Comparison of ENCODE assay signal across 1 cellular context in the genomic region with DNA sequence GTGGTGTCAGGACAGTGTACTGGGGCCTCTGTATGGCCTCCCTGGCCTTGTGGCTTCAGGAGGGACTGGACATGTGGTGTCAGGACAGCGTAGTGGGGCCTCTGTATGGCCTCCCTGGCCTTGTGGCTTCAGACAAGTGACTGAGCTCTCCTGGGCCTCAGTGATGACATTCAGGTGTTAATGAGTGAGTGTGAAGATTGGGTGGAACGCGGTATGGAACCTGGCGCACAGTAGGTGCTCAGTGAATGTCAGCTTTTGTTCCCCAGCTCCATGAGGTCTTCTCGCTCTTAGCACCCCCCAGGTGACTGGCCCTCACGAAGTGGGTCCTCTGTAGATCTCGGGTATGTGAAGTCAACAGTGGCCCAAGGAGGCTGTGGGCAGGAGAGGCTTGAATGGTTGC.
TF ChIP-seq lines count a peak whose summit lies in the region.

No MANE protein-coding gene starts in this region.

TF ChIP-seq in GM23338, 12 proteins besides CTCF, POLR2A, EP300 and RAD21 (continued from another document):
- TF ChIP-seq, protein P1, sequence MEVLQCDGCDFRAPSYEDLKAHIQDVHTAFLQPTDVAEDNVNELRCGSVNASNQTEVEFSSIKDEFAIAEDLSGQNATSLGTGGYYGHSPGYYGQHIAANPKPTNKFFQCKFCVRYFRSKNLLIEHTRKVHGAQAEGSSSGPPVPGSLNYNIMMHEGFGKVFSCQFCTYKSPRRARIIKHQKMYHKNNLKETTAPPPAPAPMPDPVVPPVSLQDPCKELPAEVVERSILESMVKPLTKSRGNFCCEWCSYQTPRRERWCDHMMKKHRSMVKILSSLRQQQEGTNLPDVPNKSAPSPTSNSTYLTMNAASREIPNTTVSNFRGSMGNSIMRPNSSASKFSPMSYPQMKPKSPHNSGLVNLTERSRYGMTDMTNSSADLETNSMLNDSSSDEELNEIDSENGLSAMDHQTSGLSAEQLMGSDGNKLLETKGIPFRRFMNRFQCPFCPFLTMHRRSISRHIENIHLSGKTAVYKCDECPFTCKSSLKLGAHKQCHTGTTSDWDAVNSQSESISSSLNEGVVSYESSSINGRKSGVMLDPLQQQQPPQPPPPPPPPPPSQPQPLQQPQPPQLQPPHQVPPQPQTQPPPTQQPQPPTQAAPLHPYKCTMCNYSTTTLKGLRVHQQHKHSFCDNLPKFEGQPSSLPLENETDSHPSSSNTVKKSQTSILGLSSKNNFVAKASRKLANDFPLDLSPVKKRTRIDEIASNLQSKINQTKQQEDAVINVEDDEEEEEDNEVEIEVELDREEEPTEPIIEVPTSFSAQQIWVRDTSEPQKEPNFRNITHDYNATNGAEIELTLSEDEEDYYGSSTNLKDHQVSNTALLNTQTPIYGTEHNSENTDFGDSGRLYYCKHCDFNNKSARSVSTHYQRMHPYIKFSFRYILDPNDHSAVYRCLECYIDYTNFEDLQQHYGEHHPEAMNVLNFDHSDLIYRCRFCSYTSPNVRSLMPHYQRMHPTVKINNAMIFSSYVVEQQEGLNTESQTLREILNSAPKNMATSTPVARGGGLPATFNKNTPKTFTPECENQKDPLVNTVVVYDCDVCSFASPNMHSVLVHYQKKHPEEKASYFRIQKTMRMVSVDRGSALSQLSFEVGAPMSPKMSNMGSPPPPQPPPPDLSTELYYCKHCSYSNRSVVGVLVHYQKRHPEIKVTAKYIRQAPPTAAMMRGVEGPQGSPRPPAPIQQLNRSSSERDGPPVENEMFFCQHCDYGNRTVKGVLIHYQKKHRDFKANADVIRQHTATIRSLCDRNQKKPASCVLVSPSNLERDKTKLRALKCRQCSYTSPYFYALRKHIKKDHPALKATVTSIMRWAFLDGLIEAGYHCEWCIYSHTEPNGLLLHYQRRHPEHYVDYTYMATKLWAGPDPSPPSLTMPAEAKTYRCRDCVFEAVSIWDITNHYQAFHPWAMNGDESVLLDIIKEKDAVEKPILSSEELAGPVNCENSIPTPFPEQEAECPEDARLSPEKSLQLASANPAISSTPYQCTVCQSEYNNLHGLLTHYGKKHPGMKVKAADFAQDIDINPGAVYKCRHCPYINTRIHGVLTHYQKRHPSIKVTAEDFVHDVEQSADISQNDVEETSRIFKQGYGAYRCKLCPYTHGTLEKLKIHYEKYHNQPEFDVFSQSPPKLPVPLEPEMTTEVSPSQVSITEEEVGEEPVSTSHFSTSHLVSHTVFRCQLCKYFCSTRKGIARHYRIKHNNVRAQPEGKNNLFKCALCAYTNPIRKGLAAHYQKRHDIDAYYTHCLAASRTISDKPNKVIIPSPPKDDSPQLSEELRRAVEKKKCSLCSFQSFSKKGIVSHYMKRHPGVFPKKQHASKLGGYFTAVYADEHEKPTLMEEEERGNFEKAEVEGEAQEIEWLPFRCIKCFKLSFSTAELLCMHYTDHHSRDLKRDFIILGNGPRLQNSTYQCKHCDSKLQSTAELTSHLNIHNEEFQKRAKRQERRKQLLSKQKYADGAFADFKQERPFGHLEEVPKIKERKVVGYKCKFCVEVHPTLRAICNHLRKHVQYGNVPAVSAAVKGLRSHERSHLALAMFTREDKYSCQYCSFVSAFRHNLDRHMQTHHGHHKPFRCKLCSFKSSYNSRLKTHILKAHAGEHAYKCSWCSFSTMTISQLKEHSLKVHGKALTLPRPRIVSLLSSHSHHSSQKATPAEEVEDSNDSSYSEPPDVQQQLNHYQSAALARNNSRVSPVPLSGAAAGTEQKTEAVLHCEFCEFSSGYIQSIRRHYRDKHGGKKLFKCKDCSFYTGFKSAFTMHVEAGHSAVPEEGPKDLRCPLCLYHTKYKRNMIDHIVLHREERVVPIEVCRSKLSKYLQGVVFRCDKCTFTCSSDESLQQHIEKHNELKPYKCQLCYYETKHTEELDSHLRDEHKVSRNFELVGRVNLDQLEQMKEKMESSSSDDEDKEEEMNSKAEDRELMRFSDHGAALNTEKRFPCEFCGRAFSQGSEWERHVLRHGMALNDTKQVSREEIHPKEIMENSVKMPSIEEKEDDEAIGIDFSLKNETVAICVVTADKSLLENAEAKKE (CRISPR knock-in tag; IDR thresholded peaks at IDR 0.05), result no peak
- TF ChIP-seq, protein P2, sequence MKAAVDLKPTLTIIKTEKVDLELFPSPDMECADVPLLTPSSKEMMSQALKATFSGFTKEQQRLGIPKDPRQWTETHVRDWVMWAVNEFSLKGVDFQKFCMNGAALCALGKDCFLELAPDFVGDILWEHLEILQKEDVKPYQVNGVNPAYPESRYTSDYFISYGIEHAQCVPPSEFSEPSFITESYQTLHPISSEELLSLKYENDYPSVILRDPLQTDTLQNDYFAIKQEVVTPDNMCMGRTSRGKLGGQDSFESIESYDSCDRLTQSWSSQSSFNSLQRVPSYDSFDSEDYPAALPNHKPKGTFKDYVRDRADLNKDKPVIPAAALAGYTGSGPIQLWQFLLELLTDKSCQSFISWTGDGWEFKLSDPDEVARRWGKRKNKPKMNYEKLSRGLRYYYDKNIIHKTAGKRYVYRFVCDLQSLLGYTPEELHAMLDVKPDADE (IDR thresholded peaks at IDR 0.05), result no peak
- TF ChIP-seq, protein P3, sequence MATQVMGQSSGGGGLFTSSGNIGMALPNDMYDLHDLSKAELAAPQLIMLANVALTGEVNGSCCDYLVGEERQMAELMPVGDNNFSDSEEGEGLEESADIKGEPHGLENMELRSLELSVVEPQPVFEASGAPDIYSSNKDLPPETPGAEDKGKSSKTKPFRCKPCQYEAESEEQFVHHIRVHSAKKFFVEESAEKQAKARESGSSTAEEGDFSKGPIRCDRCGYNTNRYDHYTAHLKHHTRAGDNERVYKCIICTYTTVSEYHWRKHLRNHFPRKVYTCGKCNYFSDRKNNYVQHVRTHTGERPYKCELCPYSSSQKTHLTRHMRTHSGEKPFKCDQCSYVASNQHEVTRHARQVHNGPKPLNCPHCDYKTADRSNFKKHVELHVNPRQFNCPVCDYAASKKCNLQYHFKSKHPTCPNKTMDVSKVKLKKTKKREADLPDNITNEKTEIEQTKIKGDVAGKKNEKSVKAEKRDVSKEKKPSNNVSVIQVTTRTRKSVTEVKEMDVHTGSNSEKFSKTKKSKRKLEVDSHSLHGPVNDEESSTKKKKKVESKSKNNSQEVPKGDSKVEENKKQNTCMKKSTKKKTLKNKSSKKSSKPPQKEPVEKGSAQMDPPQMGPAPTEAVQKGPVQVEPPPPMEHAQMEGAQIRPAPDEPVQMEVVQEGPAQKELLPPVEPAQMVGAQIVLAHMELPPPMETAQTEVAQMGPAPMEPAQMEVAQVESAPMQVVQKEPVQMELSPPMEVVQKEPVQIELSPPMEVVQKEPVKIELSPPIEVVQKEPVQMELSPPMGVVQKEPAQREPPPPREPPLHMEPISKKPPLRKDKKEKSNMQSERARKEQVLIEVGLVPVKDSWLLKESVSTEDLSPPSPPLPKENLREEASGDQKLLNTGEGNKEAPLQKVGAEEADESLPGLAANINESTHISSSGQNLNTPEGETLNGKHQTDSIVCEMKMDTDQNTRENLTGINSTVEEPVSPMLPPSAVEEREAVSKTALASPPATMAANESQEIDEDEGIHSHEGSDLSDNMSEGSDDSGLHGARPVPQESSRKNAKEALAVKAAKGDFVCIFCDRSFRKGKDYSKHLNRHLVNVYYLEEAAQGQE (IDR thresholded peaks at IDR 0.05; ENCODE audit: unreplicated experiment), result no peak
